In genomic region chr1:156657161-156657970, GRCh38 we compare ENCODE assay signal across 9 cellular contexts. TPM values are rescaled to one million over a fixed set of nuclear protein-coding genes. Genes with fewer than 3 reads are reported as not detected.
A peak's percentile ranks its signal among the peaks of the same experiment; 100 is the strongest.
DNase-seq lines count a peak whose midpoint lies in the region; ATAC-seq and TF ChIP-seq lines count a peak whose summit lies in the region.
"Had no signal": no experiment of that assay in that cellular context is flagged by ENCODE, and none has a peak within 500 bp of the region (broad histone marks: within the 10 kb centered on the region; RNA-seq: fewer than 3 reads in every experiment).

No MANE protein-coding gene starts in this region.

- intact Hi-C loops in aorta (cut with DNase I): loop anchor here (2.0 to 5.0 kb wide), 3 partner anchors 35 to 75 kb away; no protein-coding TSS in a partner anchor

- peak; percentile 64 for DNase-seq in EH (ENCODE audit: low read depth)
- DNase-seq in T-helper 2 cell: peak; percentile 50 to 70 (median 61)
- peak in 56 of 58 donors; percentile 36 to 91 (median 72) for DNase-seq in anterior cingulate cortex (lab: John Stamatoyannopoulos, UW)
- peak in 47 of 51 donors; percentile 36 to 89 (median 70) for DNase-seq in hypothalamus (lab: John Stamatoyannopoulos, UW)
- no peak for DNase-seq in retinal pigment epithelial cell (ENCODE audit: low read depth)
- DNase-seq in aorta: peak; percentile 77 to 95

- no peak overlapping the region for H2AFZ ChIP-seq in Loucy (ENCODE audit: low read length)

- H3K9me3 ChIP-seq in Loucy (ENCODE audit: insufficient read depth, low read depth, low read length) (no peaks in the 10 kb centered on the region), aorta (ENCODE audit: control insufficient read depth, low read length) (no peaks in the 10 kb centered on the region)

- H3K9me2 ChIP-seq in Loucy (replicated peaks; ENCODE audit: low read depth, low read length): no peaks in the 10 kb centered on the region

- H3F3A ChIP-seq in Loucy (ENCODE audit: low read depth): peaks cover 2% of the 10 kb centered on the region; the same call in 1 of the 2 replicates

- H3K9ac ChIP-seq in Loucy (ENCODE audit: low read depth, low read length, poor library complexity, severe bottlenecking): peak overlapping the region; percentile 5

- H3K4me3 ChIP-seq in Loucy (ENCODE audit: low read length, poor library complexity, severe bottlenecking): no peak overlapping the region
- peak overlapping the region; percentile 5 for H3K4me3 ChIP-seq in retinal pigment epithelial cell (ENCODE audit: low read length)
- no peak overlapping the region for H3K4me3 ChIP-seq in aorta (ENCODE audit: low read length in 2 of 2)

- no peaks in the 10 kb centered on the region for H3K36me3 ChIP-seq in Loucy (ENCODE audit: insufficient read depth, low read length)
- no peaks in the 10 kb centered on the region for H3K36me3 ChIP-seq in aorta (ENCODE audit: control insufficient read depth in 1 of 2, insufficient read depth in 2 of 2, low read length in 1 of 2)

- H3K4me2 ChIP-seq in Loucy (ENCODE audit: low read depth, low read length, poor library complexity, severe bottlenecking): peak overlapping the region; percentile 53

- ATAC-seq in aorta (ENCODE audit: low FRiP score): peak; percentile 68
- no peak for ATAC-seq in HG03521 (IDR thresholded peaks at IDR 0.05; ENCODE audit: unreplicated experiment)

- peaks cover 18% of the 10 kb centered on the region; the same call in 1 of the 2 replicates for H3K79me2 ChIP-seq in Loucy (ENCODE audit: insufficient read depth, low read length)

- peaks cover 33% of the 10 kb centered on the region for H3K4me1 ChIP-seq in Loucy (ENCODE audit: insufficient read depth, low read length, poor library complexity, severe bottlenecking)
- H3K4me1 ChIP-seq in aorta (ENCODE audit: control insufficient read depth in 1 of 2, insufficient read depth in 2 of 2, low read length in 2 of 2): no peaks in the 10 kb centered on the region

- no peaks in the 10 kb centered on the region for H4K20me1 ChIP-seq in Loucy (ENCODE audit: insufficient read depth, low read length, poor library complexity, severe bottlenecking)

- H3K27me3 ChIP-seq in Loucy (ENCODE audit: insufficient read depth, low read length, poor library complexity, severe bottlenecking) (no peaks in the 10 kb centered on the region), aorta (ENCODE audit: control insufficient read depth in 1 of 2, insufficient read depth in 2 of 2, low read length in 1 of 2) (no peaks in the 10 kb centered on the region)

- TF ChIP-seq CTCF in Loucy (conservative IDR thresholded peaks at IDR 0.05; ENCODE audit: low read length) (peak; percentile 91), retinal pigment epithelial cell (conservative IDR thresholded peaks at IDR 0.05; ENCODE audit: low read depth, low read length) (peak; percentile 96)

- 1 to 2% methylated on average over 45 of the region's 45 CpGs for WGBS in aorta, 2 donors

- no peak overlapping the region for H3K27ac ChIP-seq in aorta (ENCODE audit: low read depth in 1 of 2, low read length in 2 of 2)

RNA-seq across cellular contexts. Expression of gene BCAN, which starts 15.4 kb away (rescaled TPM):
- under 1 TPM in 1 of 2 donors, not detected in 1; 0.36 TPM for total RNA-seq in aorta
- under 1 TPM in 1 of 2 donors, not detected in 1; 0.95 TPM for polyA plus RNA-seq in aorta
- total RNA-seq: glomerular endothelial cell had no signal

RNA-seq across cellular contexts. Expression of gene NES, which starts 19.8 kb away (rescaled TPM):
- total RNA-seq in aorta: 10 to 100 TPM; 47.9 to 57.2 TPM
- polyA plus RNA-seq in aorta: 1 to 10 TPM; 5.5 to 8.0 TPM

RNA-seq across cellular contexts. Expression of gene HAPLN2, which starts 38.2 kb away (rescaled TPM):
- under 1 TPM; 0.39 to 0.94 TPM for total RNA-seq in aorta
- polyA plus RNA-seq in aorta: under 1 TPM in 1 of 2 donors, not detected in 1; 0.13 TPM
- total RNA-seq: glomerular endothelial cell had no signal

RNA-seq across cellular contexts. Expression of gene CRABP2, which starts 48.0 kb away (rescaled TPM):
- 10 to 100 TPM in 1 of 2 donors, 1 to 10 TPM in 1; 3.8 to 34.4 TPM for total RNA-seq in aorta
- 1 to 10 TPM; 6.5 to 7.8 TPM for polyA plus RNA-seq in aorta

RNA-seq across cellular contexts. Expression of gene GPATCH4, which starts 56.1 kb away (rescaled TPM):
- total RNA-seq in aorta: 10 to 100 TPM; 15.6 to 24.0 TPM
- 10 to 100 TPM; 12.2 to 22.4 TPM for polyA plus RNA-seq in aorta
